ENCODE assay signal across 8 cellular contexts in the genomic region with DNA sequence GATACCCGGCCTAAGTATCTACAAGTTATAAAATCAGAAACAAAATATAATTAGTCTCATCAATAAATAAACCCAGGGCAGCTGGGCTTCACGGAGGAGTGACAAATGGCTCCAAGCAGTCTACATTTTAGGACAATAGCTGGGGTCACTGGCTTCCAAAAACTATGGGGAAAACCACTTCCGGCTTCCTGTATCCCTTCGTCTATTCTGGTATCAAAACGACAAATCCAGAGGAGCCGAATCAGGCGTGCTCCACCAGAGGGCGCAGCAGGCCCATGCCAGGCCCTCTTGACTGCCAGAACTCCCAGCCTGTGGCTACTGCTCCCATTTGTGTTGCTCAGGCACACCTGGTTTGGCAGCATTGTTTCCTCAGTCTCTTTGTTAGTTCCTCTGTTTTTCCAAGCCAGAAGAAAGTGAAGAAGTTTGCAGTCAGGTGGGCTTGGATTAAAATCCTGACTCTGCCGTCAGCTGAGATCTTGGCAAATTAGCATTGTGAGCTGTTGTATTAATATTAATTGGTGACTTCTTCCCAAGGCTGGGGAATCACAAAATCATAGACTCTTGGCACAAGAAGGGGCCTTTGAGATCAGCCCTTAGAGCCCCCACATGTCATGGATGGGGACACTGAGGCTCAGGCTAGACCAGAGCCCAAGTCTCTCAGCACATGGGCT. TPM values are rescaled to one million over a fixed set of nuclear protein-coding genes. Genes with fewer than 3 reads are reported as not detected.
A peak's percentile ranks its signal among the peaks of the same experiment; 100 is the strongest.
DNase-seq lines count a peak whose midpoint lies in the region; ATAC-seq, FAIRE-seq and TF ChIP-seq lines count a peak whose summit lies in the region.

No MANE protein-coding gene starts in this region.

- peaks cover 9% of the 10 kb centered on the region for H3K4me1 ChIP-seq in keratinocyte (ENCODE audit: control insufficient read depth, extremely low read depth, insufficient read depth, low read length)

- H3K36me3 ChIP-seq in H7 (replicated peaks; ENCODE audit: control insufficient read depth, insufficient read depth, low read length) (no peaks in the 10 kb centered on the region), WERI-Rb-1 (no peaks in the 10 kb centered on the region), bronchial epithelial cell (ENCODE audit: control insufficient read depth, insufficient read depth, low read length) (peaks cover 1% of the 10 kb centered on the region), keratinocyte (ENCODE audit: control insufficient read depth in 2 of 2, extremely low read depth in 1 of 2, insufficient read depth in 2 of 2, low read length in 2 of 2) (no peaks in the 10 kb centered on the region)

- no peaks in the 10 kb centered on the region for H3K79me2 ChIP-seq in keratinocyte (ENCODE audit: control insufficient read depth, insufficient read depth, low read length)

- peak; percentile 99 for TF ChIP-seq CTCF in WERI-Rb-1 (IDR thresholded peaks at IDR 0.05; ENCODE audit: low read depth, low read length)
- peak; percentile 98 for TF ChIP-seq CTCF in bronchial epithelial cell (IDR thresholded peaks at IDR 0.05; ENCODE audit: insufficient read depth, low read length, severe bottlenecking)
- TF ChIP-seq CTCF in keratinocyte (optimal IDR thresholded peaks at IDR 0.05 in 1 of 3, IDR thresholded peaks at IDR 0.05 in 1 of 3, conservative IDR thresholded peaks at IDR 0.05 in 1 of 3; ENCODE audit: extremely low read depth in 1 of 3, insufficient read depth in 2 of 3, low read length in 3 of 3): peak; percentile 93 to 98 (median 98)

- no peaks in the 10 kb centered on the region for H3K9me3 ChIP-seq in WERI-Rb-1 (ENCODE audit: severe bottlenecking)
- H3K9me3 ChIP-seq in keratinocyte (ENCODE audit: control insufficient read depth, low read depth, low read length): no peaks in the 10 kb centered on the region

- H3K27me3 ChIP-seq in H7 (ENCODE audit: control insufficient read depth, insufficient read depth, low read length) (no peaks in the 10 kb centered on the region), WERI-Rb-1 (ENCODE audit: insufficient read depth, low read depth, severe bottlenecking) (no peaks in the 10 kb centered on the region), bronchial epithelial cell (ENCODE audit: control insufficient read depth, insufficient read depth, low read length) (no peaks in the 10 kb centered on the region), keratinocyte (ENCODE audit: control insufficient read depth, extremely low read depth, insufficient read depth, low read length) (no peaks in the 10 kb centered on the region)

- no peaks in the 10 kb centered on the region for H4K20me1 ChIP-seq in keratinocyte (ENCODE audit: control insufficient read depth, extremely low read depth, insufficient read depth, low read length)

- dilution Hi-C loops in keratinocyte (cut with MboI; ENCODE audit: extremely low pct_ligation_motif_present, low sequenced_read_pairs): no loop called here

- no peak for ATAC-seq in GM21528 (IDR thresholded peaks at IDR 0.05; ENCODE audit: low FRiP score, unreplicated experiment)

- H3K4me2 ChIP-seq in keratinocyte (ENCODE audit: control insufficient read depth, extremely low read depth, insufficient read depth, low read depth, low read length): peak overlapping the region; percentile 59

- DNase-seq in C1 segment of cervical spinal cord (lab: John Stamatoyannopoulos, UW) (peak in 13 of 14 donors; percentile 15 to 86 (median 80)), H7 (peak; percentile 78), NCI-H2196 treated with DMSO at 0.1 percent for 48 hours (lab: John Stamatoyannopoulos, UW; ENCODE audit: unreplicated experiment) (peak; percentile 77), WERI-Rb-1 (peak; percentile 93), bronchial epithelial cell (ENCODE audit: low read depth) (peak; percentile 73), keratinocyte (ENCODE audit: low read depth, low spot score) (peak; percentile 32)
- DNase-seq in stimulated activated CD4-positive, alpha-beta T cell treated with anti-CD3 and anti-CD28 coated beads, Interleukin-12 subunit alpha, Interleukin-12 subunit beta, amount 100 ng/mL, for 48 hours (ENCODE audit: low read depth in 2 of 3, low spot score in 1 of 3): peak; percentile 67 to 68 (median 67)

- H3K4me3 ChIP-seq in H7 (ENCODE audit: insufficient read depth, low read depth, low read length) (no peak overlapping the region), WERI-Rb-1 (ENCODE audit: low read depth, low read length) (no peak overlapping the region), bronchial epithelial cell (ENCODE audit: low read depth, low read length) (no peak overlapping the region), keratinocyte (ENCODE audit: control insufficient read depth in 2 of 3, extremely low read depth in 1 of 3, insufficient read depth in 2 of 3, low read depth in 1 of 3, low read length in 3 of 3) (no peak overlapping the region)

- H2AFZ ChIP-seq in keratinocyte (ENCODE audit: control insufficient read depth, low read length): peak overlapping the region; percentile 88

- FAIRE-seq in bronchial epithelial cell (lab: Jason Lieb, UNC) (no peak), keratinocyte (lab: Jason Lieb, UNC) (peak; percentile 89)

- no peak overlapping the region for H3K9ac ChIP-seq in keratinocyte (ENCODE audit: control insufficient read depth, extremely low read depth, insufficient read depth, low read length)

- H3K9me1 ChIP-seq in keratinocyte (ENCODE audit: control insufficient read depth, extremely low read depth, insufficient read depth, low read length): no peaks in the 10 kb centered on the region

- no peak overlapping the region for H3K27ac ChIP-seq in WERI-Rb-1
- peak overlapping the region; percentile 48 for H3K27ac ChIP-seq in keratinocyte (ENCODE audit: control insufficient read depth, insufficient read depth, low read length)

RNA-seq across cellular contexts. Expression of a gene that starts 11.6 kb away (rescaled TPM):
- total RNA-seq in H7 (2014; rRNA removed; shearing (Covaris generic)): 19.5 and 22.1 TPM in 2 replicates
- 28.4 and 41.1 TPM in 2 replicates for total RNA-seq in bronchial epithelial cell
- polyA plus RNA-seq in keratinocyte: 21.5 to 42.8 TPM (median 41.2 TPM) in 3 replicates
- polyA plus RNA-seq in keratinocyte (2011; ENCODE audit: low read depth): 77.9 TPM
- 29.5 and 51.8 TPM in 2 replicates for polyA plus RNA-seq in keratinocyte (2011; cell fraction: cytosol; rRNA removed)
- polyA plus RNA-seq in keratinocyte (2011; cell fraction: nucleus; rRNA removed): 38.9 and 55.7 TPM in 2 replicates
- polyA plus RNA-seq in keratinocyte (2012; ENCODE audit: low replicate concordance): 43.9 and 49.5 TPM in 2 replicates
- polyA minus RNA-seq in keratinocyte: 8.9 to 25.5 TPM (median 12.7 TPM) in 3 replicates
- 18.2 TPM for polyA minus RNA-seq in keratinocyte (2011; cell fraction: cytosol; rRNA and poly(A)+ RNA removed)
- 13.7 and 27.1 TPM in 2 replicates for polyA minus RNA-seq in keratinocyte (2011; cell fraction: nucleus; rRNA and poly(A)+ RNA removed)

RNA-seq across cellular contexts. Expression of a gene that starts 54.7 kb away (rescaled TPM):
- 73.0 and 78.5 TPM in 2 replicates for total RNA-seq in H7 (2014; rRNA removed; shearing (Covaris generic))
- total RNA-seq in bronchial epithelial cell: 420 and 822 TPM in 2 replicates
- polyA plus RNA-seq in keratinocyte: 166 to 348 TPM (median 287 TPM) in 3 replicates
- 619 TPM for polyA plus RNA-seq in keratinocyte (2011; ENCODE audit: low read depth)
- 156 and 282 TPM in 2 replicates for polyA plus RNA-seq in keratinocyte (2011; cell fraction: cytosol; rRNA removed)
- 255 and 339 TPM in 2 replicates for polyA plus RNA-seq in keratinocyte (2011; cell fraction: nucleus; rRNA removed)
- polyA plus RNA-seq in keratinocyte (2012; ENCODE audit: low replicate concordance): 221 and 240 TPM in 2 replicates
- 343 to 723 TPM (median 389 TPM) in 3 replicates for polyA minus RNA-seq in keratinocyte
- polyA minus RNA-seq in keratinocyte (2011; cell fraction: cytosol; rRNA and poly(A)+ RNA removed): 504 TPM
- polyA minus RNA-seq in keratinocyte (2011; cell fraction: nucleus; rRNA and poly(A)+ RNA removed): 333 and 379 TPM in 2 replicates

Comparison
In these comparisons a context has a peak if more than half of its experiments do, and no peak if none do; other contexts are left out.
1. DNase-seq: peak in every context shown above with its lines; median percentile 93 in WERI-Rb-1; 80 in C1 segment of cervical spinal cord; 78 in H7; 77 in NCI-H2196 treated with DMSO at 0.1 percent for 48 hours; 73 in bronchial epithelial cell; 67 in stimulated activated CD4-positive, alpha-beta T cell treated with anti-CD3 and anti-CD28 coated beads, Interleukin-12 subunit alpha, Interleukin-12 subunit beta, amount 100 ng/mL, for 48 hours; 32 in keratinocyte.